Comparison of ENCODE assay signal across 8 cellular contexts in the genomic region with DNA sequence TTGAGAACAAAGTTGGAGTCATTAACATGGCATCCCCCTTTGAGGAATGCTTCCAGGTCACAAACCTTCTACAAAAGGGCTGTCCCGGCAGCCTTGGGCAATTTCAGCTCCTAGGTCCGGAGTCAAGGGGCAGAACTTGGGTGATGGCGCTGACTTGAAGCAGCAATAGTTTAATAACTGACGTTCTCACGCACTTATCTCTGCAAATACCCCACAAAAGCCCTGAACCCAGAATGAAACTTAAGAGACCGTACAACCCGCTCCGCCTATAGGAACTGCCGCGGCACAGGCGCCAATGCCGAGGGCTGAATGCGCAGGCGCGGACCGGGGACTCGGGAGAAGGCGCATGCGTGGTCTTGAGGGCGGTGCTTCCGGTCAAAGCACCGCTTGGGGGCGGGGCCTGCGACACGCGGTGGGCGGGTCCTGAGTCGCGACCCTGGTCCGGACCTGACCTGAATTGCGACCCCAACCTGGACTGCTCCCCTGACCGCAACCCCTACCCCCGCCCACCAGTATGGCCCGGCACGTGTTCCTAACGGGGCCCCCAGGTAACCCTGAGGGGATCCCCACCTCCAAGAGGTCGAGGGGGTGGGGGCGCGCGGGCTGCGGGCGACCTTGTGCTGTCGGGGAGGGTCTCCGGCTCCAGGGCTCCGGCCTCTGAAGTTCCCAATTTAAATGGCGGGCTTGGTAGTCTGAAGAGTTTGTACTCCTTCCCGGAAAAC. TPM values are rescaled to one million over a fixed set of nuclear protein-coding genes. Genes with fewer than 3 reads are reported as not detected.
DNase-seq lines count a peak whose midpoint lies in the region; ATAC-seq and TF ChIP-seq lines count a peak whose summit lies in the region.

A gene with protein sequence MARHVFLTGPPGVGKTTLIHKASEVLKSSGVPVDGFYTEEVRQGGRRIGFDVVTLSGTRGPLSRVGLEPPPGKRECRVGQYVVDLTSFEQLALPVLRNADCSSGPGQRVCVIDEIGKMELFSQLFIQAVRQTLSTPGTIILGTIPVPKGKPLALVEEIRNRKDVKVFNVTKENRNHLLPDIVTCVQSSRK (plus strand): TSS at position 415 of the 722 bp plus-strand sequence. CDS start 100 bp downstream, at position 515.

- H3K9me3 ChIP-seq in parathyroid adenoma (ENCODE audit: control insufficient read depth, low read length) (no peaks in the 10 kb centered on the region), tibial nerve (no peaks in the 10 kb centered on the region)

- H3K4me3 ChIP-seq in parathyroid adenoma (ENCODE audit: low read depth, low read length): peak within 1 kb of the TSS; percentile 88
- H3K4me3 ChIP-seq in tibial nerve: peak within 1 kb of the TSS; percentile 69 to 82 (median 82)

- peak within 1 kb of the TSS; percentile 94 for H2AFZ ChIP-seq in parathyroid adenoma

- H3K27me3 ChIP-seq in parathyroid adenoma (ENCODE audit: control insufficient read depth, insufficient read depth, low read length): no peaks in the 10 kb centered on the region
- no peaks in the 10 kb centered on the region for H3K27me3 ChIP-seq in tibial nerve

- 0 to 1% methylated on average over 41 to 43 of the region's 47 CpGs for WGBS in tibial nerve, 2 donors

- TF ChIP-seq EP300 in tibial nerve (IDR thresholded peaks at IDR 0.05): peak; percentile 51 to 72

- H3K36me3 ChIP-seq in parathyroid adenoma (ENCODE audit: control insufficient read depth, insufficient read depth, low read length) (no peaks in the 10 kb centered on the region), tibial nerve (no peaks in the 10 kb centered on the region)

- H3K27ac ChIP-seq in parathyroid adenoma (peak within 1 kb of the TSS; percentile 63), tibial nerve (peak within 1 kb of the TSS in 3 of 4 donors; percentile 73 to 89 (median 80))

- H3K9ac ChIP-seq in parathyroid adenoma: peak within 1 kb of the TSS; percentile 23

- TF ChIP-seq POLR2A in GM10847 (IDR thresholded peaks at IDR 0.05; ENCODE audit: extremely low read depth, insufficient read length) (peak; percentile 71), tibial nerve (IDR thresholded peaks at IDR 0.05) (peak in 1 of 2 donors; percentile 38)

- ATAC-seq in HG02642 (IDR thresholded peaks at IDR 0.05; ENCODE audit: poor library complexity, unreplicated experiment) (peak; percentile 85), Right ventricle myocardium superior (ENCODE audit: poor library complexity) (peak; percentile 99)

- TF ChIP-seq CTCF in parathyroid adenoma (IDR thresholded peaks at IDR 0.05) (no peak), tibial nerve (IDR thresholded peaks at IDR 0.05) (peak in 3 of 5 experiments; percentile 6 to 48 (median 29))

- no peaks in the 10 kb centered on the region for H3K79me2 ChIP-seq in parathyroid adenoma

- DNase-seq in NCI-H1105 treated with DMSO at 0.1 percent for 48 hours (lab: John Stamatoyannopoulos, UW) (peak; percentile 72), SW 1271 (lab: John Stamatoyannopoulos, UW) (peak; percentile 33 to 71), Right ventricle myocardium superior (peak; percentile 96), tibial nerve (ENCODE audit: low spot score in 2 of 2) (peak; percentile 79 to 83)
- peak; percentile 89 for DNase-seq in activated naive CD8-positive, alpha-beta T cell treated with anti-CD3 and anti-CD28 coated beads, Interleukin-2, amount 50 U/mL, for 16 hours (ENCODE audit: low read depth, low spot score)

- H3K4me1 ChIP-seq in parathyroid adenoma: peaks cover 9% of the 10 kb centered on the region
- H3K4me1 ChIP-seq in tibial nerve: peaks cover 0 to 30% (median 11%) of the 10 kb centered on the region in 4 donors

- peak within 1 kb of the TSS; percentile 69 for H3K4me2 ChIP-seq in parathyroid adenoma (ENCODE audit: low read length)

- intact Hi-C loops in Right ventricle myocardium superior (cut with DNase I): no loop called here

RNA-seq across cellular contexts. Expression of the gene that starts here (rescaled TPM):
- total RNA-seq in Right ventricle myocardium superior (56.9 TPM), tibial nerve (10 to 100 TPM; 16.5 to 20.0 (median 18.6) TPM)

Comparison
In these comparisons a context has a peak if more than half of its experiments do, and no peak if none do; other contexts are left out.
1. Peak in every context shown above with its lines: DNase-seq, ATAC-seq, H3K4me3 ChIP-seq and H3K27ac ChIP-seq.